In genomic region chr15:58138106-58138505, GRCh38 we compare ENCODE assay signal across 2 cellular contexts.
TF ChIP-seq lines count a peak whose summit lies in the region.

TSS of gene AQP9 (plus strand) at chr15:58138381. CDS start at chr15:58138566, 185 bp downstream.

TF ChIP-seq in liver, 16 proteins besides CTCF, POLR2A, EP300 and RAD21:
- TF ChIP-seq NR2F2 (IDR thresholded peaks at IDR 0.05) (no peak), TAF1 (conservative IDR thresholded peaks at IDR 0.05) (peak; percentile 92), GABPA (IDR thresholded peaks at IDR 0.05 in 1 of 2, conservative IDR thresholded peaks at IDR 0.05 in 1 of 2) (no peak), EGR1 (IDR thresholded peaks at IDR 0.05; ENCODE audit: low read depth in 2 of 2) (peak in 1 of 2 donors; percentile 28), FOXA2 (IDR thresholded peaks at IDR 0.05) (peak; percentile 28), HNF4G (IDR thresholded peaks at IDR 0.05) (no peak), ATF3 (IDR thresholded peaks at IDR 0.05) (peak; percentile 45), JUND (IDR thresholded peaks at IDR 0.05) (peak; percentile 12 to 75), FOXA1 (IDR thresholded peaks at IDR 0.05) (peak; percentile 38), RXRA (IDR thresholded peaks at IDR 0.05) (peak; percentile 18 to 84), HNF4A (conservative IDR thresholded peaks at IDR 0.05) (peak; percentile 45 to 80), YY1 (IDR thresholded peaks at IDR 0.05) (peak; percentile 55), REST (IDR thresholded peaks at IDR 0.05) (peak; percentile 66), SP1 (IDR thresholded peaks at IDR 0.05) (no peak)
- TF ChIP-seq, protein P1, sequence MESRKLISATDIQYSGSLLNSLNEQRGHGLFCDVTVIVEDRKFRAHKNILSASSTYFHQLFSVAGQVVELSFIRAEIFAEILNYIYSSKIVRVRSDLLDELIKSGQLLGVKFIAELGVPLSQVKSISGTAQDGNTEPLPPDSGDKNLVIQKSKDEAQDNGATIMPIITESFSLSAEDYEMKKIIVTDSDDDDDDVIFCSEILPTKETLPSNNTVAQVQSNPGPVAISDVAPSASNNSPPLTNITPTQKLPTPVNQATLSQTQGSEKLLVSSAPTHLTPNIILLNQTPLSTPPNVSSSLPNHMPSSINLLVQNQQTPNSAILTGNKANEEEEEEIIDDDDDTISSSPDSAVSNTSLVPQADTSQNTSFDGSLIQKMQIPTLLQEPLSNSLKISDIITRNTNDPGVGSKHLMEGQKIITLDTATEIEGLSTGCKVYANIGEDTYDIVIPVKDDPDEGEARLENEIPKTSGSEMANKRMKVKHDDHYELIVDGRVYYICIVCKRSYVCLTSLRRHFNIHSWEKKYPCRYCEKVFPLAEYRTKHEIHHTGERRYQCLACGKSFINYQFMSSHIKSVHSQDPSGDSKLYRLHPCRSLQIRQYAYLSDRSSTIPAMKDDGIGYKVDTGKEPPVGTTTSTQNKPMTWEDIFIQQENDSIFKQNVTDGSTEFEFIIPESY (IDR thresholded peaks at IDR 0.05) = peak; percentile 15
- TF ChIP-seq, protein P2, sequence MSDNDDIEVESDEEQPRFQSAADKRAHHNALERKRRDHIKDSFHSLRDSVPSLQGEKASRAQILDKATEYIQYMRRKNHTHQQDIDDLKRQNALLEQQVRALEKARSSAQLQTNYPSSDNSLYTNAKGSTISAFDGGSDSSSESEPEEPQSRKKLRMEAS (IDR thresholded peaks at IDR 0.05) = no peak

TF ChIP-seq in HepG2, 621 proteins besides CTCF, POLR2A, EP300 and RAD21:
- no peak for TF ChIP-seq RFXANK (CRISPR knock-in tag; IDR thresholded peaks at IDR 0.05)
- no peak for TF ChIP-seq MEIS1 (CRISPR knock-in tag; IDR thresholded peaks at IDR 0.05; ENCODE audit: borderline replicate concordance)
- no peak for TF ChIP-seq ZC3H4 (CRISPR knock-in tag; IDR thresholded peaks at IDR 0.05; ENCODE audit: borderline replicate concordance)
- TF ChIP-seq, protein P3, sequence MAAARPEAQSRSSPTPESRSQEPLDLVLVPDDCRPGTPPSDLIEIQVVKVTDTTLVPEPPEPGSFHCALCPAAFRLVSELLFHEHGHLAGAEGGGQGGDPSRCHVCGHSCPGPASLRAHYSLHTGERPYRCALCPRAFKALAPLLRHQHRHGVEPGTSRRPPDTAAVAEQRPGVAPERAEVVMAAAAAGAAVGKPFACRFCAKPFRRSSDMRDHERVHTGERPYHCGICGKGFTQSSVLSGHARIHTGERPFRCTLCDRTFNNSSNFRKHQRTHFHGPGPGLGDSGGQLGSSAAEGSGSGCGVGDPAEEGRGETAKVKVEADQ (CRISPR knock-in tag; IDR thresholded peaks at IDR 0.05; ENCODE audit: borderline replicate concordance) = no peak
- TF ChIP-seq ZNF556 (CRISPR knock-in tag; IDR thresholded peaks at IDR 0.05; ENCODE audit: borderline replicate concordance) = no peak
- no peak for TF ChIP-seq ZSCAN31 (CRISPR knock-in tag; IDR thresholded peaks at IDR 0.05; ENCODE audit: low read depth)
- TF ChIP-seq ZBTB37 (CRISPR knock-in tag; IDR thresholded peaks at IDR 0.05) = no peak
- no peak for TF ChIP-seq ZFP90 (CRISPR knock-in tag; IDR thresholded peaks at IDR 0.05; ENCODE audit: borderline replicate concordance)
- no peak for TF ChIP-seq NFYC (CRISPR knock-in tag; IDR thresholded peaks at IDR 0.05)
- TF ChIP-seq NCOA2 (CRISPR knock-in tag; IDR thresholded peaks at IDR 0.05) = no peak
